In the genomic region with DNA sequence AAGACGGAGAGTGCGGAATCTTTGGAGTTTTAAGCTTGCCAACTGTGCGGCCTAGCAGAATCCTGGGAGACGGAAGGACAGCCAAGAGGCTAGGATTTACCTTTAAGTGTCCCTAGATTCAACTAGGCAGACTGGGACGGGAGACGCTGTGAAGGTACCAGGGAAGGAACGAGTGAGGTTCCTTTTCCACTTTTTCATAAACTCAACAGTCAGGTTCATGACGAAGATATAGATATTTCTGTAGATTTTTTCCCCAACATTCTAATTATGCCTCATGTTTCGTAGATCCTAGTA, we compare ENCODE assay signal across 1 cellular context.
TF ChIP-seq lines count a peak whose summit lies in the region.

No MANE protein-coding gene starts in this region.

TF ChIP-seq in K562, 482 proteins besides CTCF, POLR2A, EP300 and RAD21 (continued from another document):
- peak in 1 of 2 experiments; percentile 3; a peak in 1 of 4 replicates for TF ChIP-seq MNT (conservative IDR thresholded peaks at IDR 0.05)
- 0 out of 2 replicates have a peak, but pooled peaks have one; percentile 52 for TF ChIP-seq ZNF589 (CRISPR knock-in tag; IDR thresholded peaks at IDR 0.05; ENCODE audit: low read depth)
- 0 out of 2 replicates have a peak, but pooled peaks have one; percentile 10 for TF ChIP-seq POLR2H (tag; IDR thresholded peaks at IDR 0.05; ENCODE audit: low read depth)
- TF ChIP-seq EP400 (IDR thresholded peaks at IDR 0.05) = peak; percentile 91; the same call in 1 of the 2 replicates
TF ChIP-seq in K562: peak in this region for 8.
